In genomic region chr4:120520761-120521160, GRCh38 we compare ENCODE assay signal across 2 cellular contexts.
TF ChIP-seq lines count a peak whose summit lies in the region.

No MANE protein-coding gene starts in this region.

TF ChIP-seq in GM23338, 12 proteins besides CTCF, POLR2A, EP300 and RAD21 (continued from another document):
- TF ChIP-seq ZNF462 (CRISPR knock-in tag; IDR thresholded peaks at IDR 0.05) (no peak), ZNF331 (CRISPR knock-in tag; IDR thresholded peaks at IDR 0.05; ENCODE audit: low read depth) (no peak), STAT1 (IDR thresholded peaks at IDR 0.05; ENCODE audit: unreplicated experiment) (no peak), REST (IDR thresholded peaks at IDR 0.05; ENCODE audit: unreplicated experiment) (no peak), ZNF114 (CRISPR knock-in tag; IDR thresholded peaks at IDR 0.05) (no peak), ETS1 (IDR thresholded peaks at IDR 0.05) (no peak), CREB1 (CRISPR knock-in tag; IDR thresholded peaks at IDR 0.05; ENCODE audit: low read depth) (no peak), JUNB (IDR thresholded peaks at IDR 0.05; ENCODE audit: unreplicated experiment) (no peak)

TF ChIP-seq in WTC11, 78 proteins besides CTCF, POLR2A, EP300 and RAD21 (continued from another document):
- TF ChIP-seq MLX (CRISPR knock-in tag; IDR thresholded peaks at IDR 0.05) = no peak
